ENCODE assay signal across 11 cellular contexts in the genomic region with DNA sequence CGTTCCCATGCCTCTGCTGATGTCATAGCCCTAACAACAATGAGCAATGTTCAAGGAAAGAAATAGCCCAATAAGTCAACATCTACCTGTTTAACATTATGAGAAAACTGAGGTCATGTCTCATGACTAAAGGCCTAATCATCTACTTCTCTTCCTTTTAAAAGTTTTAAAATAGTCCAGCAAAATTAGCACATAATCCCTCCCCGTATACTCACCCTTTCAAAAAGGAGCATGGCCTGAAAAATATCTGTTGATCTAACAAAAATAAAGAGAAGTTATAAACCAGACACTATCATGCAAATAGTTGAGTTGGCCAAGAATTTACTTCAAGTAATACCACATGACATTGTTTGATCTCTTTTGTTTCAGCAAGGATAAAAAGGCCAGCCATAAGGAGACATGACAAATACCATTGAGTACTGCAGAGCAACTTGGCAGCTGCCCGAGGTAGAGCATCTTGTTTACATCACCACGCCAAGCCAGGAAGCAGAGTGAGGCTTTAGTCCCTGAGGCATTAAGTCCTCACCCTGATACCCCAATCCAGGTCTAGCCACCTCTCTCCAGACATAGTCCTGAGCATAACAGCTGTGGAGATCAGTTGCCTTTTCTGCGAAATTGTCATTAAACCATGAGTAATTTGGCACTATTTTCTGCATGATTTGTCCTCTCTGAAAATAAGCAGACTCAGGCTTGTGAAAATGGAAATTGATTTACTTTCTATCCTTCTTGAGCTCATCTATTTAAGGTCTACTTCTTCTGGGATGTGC.
DNase-seq lines count a peak whose midpoint lies in the region; ATAC-seq and TF ChIP-seq lines count a peak whose summit lies in the region.
"Had no signal": no experiment of that assay in that cellular context is flagged by ENCODE, and none has a peak within 500 bp of the region (broad histone marks: within the 10 kb centered on the region; RNA-seq: fewer than 3 reads in every experiment).

No MANE protein-coding gene starts in this region.

- CTCF ChIA-PET in activated CD8-positive, alpha-beta T cell treated with anti-CD3 and anti-CD28 coated beads for 36 hours (lab: Charles Lee): no interaction called here

- ATAC-seq in esophagus mucosa (peak; percentile 77), GM18858 (IDR thresholded peaks at IDR 0.05; ENCODE audit: unreplicated experiment) (no peak), GM19395 (IDR thresholded peaks at IDR 0.05; ENCODE audit: unreplicated experiment) (no peak)
- no peak for ATAC-seq in activated CD8-positive, alpha-beta T cell treated with anti-CD3 and anti-CD28 coated beads for 36 hours
- ATAC-seq in activated CD4-positive, CD25-positive, alpha-beta regulatory T cell treated with anti-CD3 and anti-CD28 coated beads, Interleukin-2, amount 50 U/mL, for 24 hours: no peak
- ATAC-seq: GM12878 had no signal

- no peaks in the 10 kb centered on the region for H3K4me1 ChIP-seq in prostate gland (replicated peaks)

- H3K27ac Mint-ChIP-seq in activated CD8-positive, alpha-beta T cell treated with anti-CD3 and anti-CD28 coated beads for 36 hours: no peak overlapping the region

- H3K4me1 Mint-ChIP-seq in activated CD8-positive, alpha-beta T cell treated with anti-CD3 and anti-CD28 coated beads for 36 hours (ENCODE audit: low read depth): no peaks in the 10 kb centered on the region
- H3K4me1 Mint-ChIP-seq: neural crest cell had no signal

- no peaks in the 10 kb centered on the region for H3K9me3 Mint-ChIP-seq in activated CD8-positive, alpha-beta T cell treated with anti-CD3 and anti-CD28 coated beads for 36 hours

- H3K4me3 Mint-ChIP-seq in activated CD8-positive, alpha-beta T cell treated with anti-CD3 and anti-CD28 coated beads for 36 hours: no peak overlapping the region
- H3K4me3 Mint-ChIP-seq: neural crest cell had no signal

- no peak for TF ChIP-seq CTCF in prostate gland (IDR thresholded peaks at IDR 0.05)
- TF ChIP-seq CTCF in activated CD8-positive, alpha-beta T cell treated with anti-CD3 and anti-CD28 coated beads for 36 hours (IDR thresholded peaks at IDR 0.05): no peak

- no peaks in the 10 kb centered on the region for H3K9me3 ChIP-seq in prostate gland

- intact Hi-C loops in prostate gland (cut with DNase I): loop anchor here (2.0 to 5.0 kb wide), 2 partner anchors 583 to 825 kb away; a partner anchor contains a TSS
- intact Hi-C loops in activated CD8-positive, alpha-beta T cell treated with anti-CD3 and anti-CD28 coated beads for 36 hours (cut with micrococcal nuclease): no loop called here

- no peaks in the 10 kb centered on the region for H3K36me3 ChIP-seq in prostate gland
- H3K36me3 ChIP-seq: cardiac muscle cell had no signal

- no peaks in the 10 kb centered on the region for H3K27me3 ChIP-seq in prostate gland (replicated peaks; ENCODE audit: insufficient read depth)
- H3K27me3 ChIP-seq: cardiac muscle cell had no signal

- no peak overlapping the region for H3K4me3 ChIP-seq in prostate gland
- H3K4me3 ChIP-seq: cardiac muscle cell, GM12878 had no signal

- WGBS in prostate gland: 26% methylated on average over 5 of the region's 5 CpGs

- no peaks in the 10 kb centered on the region for H3K36me3 Mint-ChIP-seq in activated CD8-positive, alpha-beta T cell treated with anti-CD3 and anti-CD28 coated beads for 36 hours (ENCODE audit: low read depth)

- H3K27me3 Mint-ChIP-seq in activated CD8-positive, alpha-beta T cell treated with anti-CD3 and anti-CD28 coated beads for 36 hours: no peaks in the 10 kb centered on the region

- POLR2A ChIA-PET in activated CD8-positive, alpha-beta T cell treated with anti-CD3 and anti-CD28 coated beads for 36 hours (lab: Charles Lee): no interaction called here

- TF ChIP-seq POLR2A in prostate gland (IDR thresholded peaks at IDR 0.05): no peak

- DNase-seq in DMS53 (lab: John Stamatoyannopoulos, UW) (peak; percentile 62), NCI-H69 (lab: John Stamatoyannopoulos, UW) (peak; percentile 70), prostate gland (ENCODE audit: low spot score) (no peak)
- no peak for DNase-seq in activated CD8-positive, alpha-beta T cell treated with anti-CD3 and anti-CD28 coated beads for 36 hours

- H3K27ac ChIP-seq in prostate gland: peak overlapping the region; percentile 36 to 53
- H3K27ac ChIP-seq: cardiac muscle cell had no signal

Comparison
In these comparisons a context has a peak if more than half of its experiments do, and no peak if none do; other contexts are left out.
1. DNase-seq: peak in DMS53 (single experiment) and NCI-H69 (single experiment); none in prostate gland (single experiment) and activated CD8-positive, alpha-beta T cell treated with anti-CD3 and anti-CD28 coated beads for 36 hours (single experiment).